Comparison of ENCODE assay signal across 8 cellular contexts in genomic region chr17:38672788-38673713, GRCh38. TPM values are rescaled to one million over a fixed set of nuclear protein-coding genes. Genes with fewer than 3 reads are reported as not detected.
DNase-seq lines count a peak whose midpoint lies in the region; ATAC-seq, FAIRE-seq and TF ChIP-seq lines count a peak whose summit lies in the region.

No MANE protein-coding gene starts in this region.

- CTCF ChIA-PET in PC-9 (lab: Charles Lee) = no interaction called here

- H3K9me3 ChIP-seq in ES-I3 (ENCODE audit: control insufficient read depth, insufficient read depth, low read length) (no peaks in the 10 kb centered on the region), PC-9 (ENCODE audit: insufficient read depth, low read depth) (no peaks in the 10 kb centered on the region), tibial nerve (no peaks in the 10 kb centered on the region)

- no peaks in the 10 kb centered on the region for H3K9me2 ChIP-seq in PC-9 (ENCODE audit: insufficient read depth)

- H3F3A ChIP-seq in PC-9 (ENCODE audit: insufficient read depth, low read depth) = peaks cover 13% of the 10 kb centered on the region

- 0 out of 2 replicates have a peak, but pooled peaks cover 4% of the 10 kb centered on the region for H3K79me2 ChIP-seq in PC-9 (ENCODE audit: low read depth)

- WGBS in tibial nerve, 2 donors = 24 to 41% methylated on average over 15 to 22 of the region's 47 CpGs

- no peaks in the 10 kb centered on the region for H4K20me1 ChIP-seq in PC-9 (ENCODE audit: insufficient read depth)

- TF ChIP-seq CTCF in PC-9 (conservative IDR thresholded peaks at IDR 0.05) (no peak), progenitor cell of endocrine pancreas (IDR thresholded peaks at IDR 0.05; ENCODE audit: unreplicated experiment) (no peak), tibial nerve (IDR thresholded peaks at IDR 0.05) (no peak)

- H3K4me2 ChIP-seq in PC-9 = peak overlapping the region; percentile 92

- no peaks in the 10 kb centered on the region for H3K4me1 ChIP-seq in ES-I3 (ENCODE audit: insufficient read depth, low read length)
- H3K4me1 ChIP-seq in PC-9 (replicated peaks; ENCODE audit: insufficient read depth) = peaks cover 23% of the 10 kb centered on the region
- H3K4me1 ChIP-seq in tibial nerve = peaks cover 0 to 53% (median 21%) of the 10 kb centered on the region in 4 donors

- H3K9ac ChIP-seq in ES-I3 (ENCODE audit: low read depth, low read length) = peak overlapping the region; percentile 58

- no peaks in the 10 kb centered on the region for H3K9me3 Mint-ChIP-seq in effector memory CD8-positive, alpha-beta T cell
- H3K9me3 Mint-ChIP-seq in progenitor cell of endocrine pancreas (ENCODE audit: low read depth) = no peaks in the 10 kb centered on the region

- H3K27me3 ChIP-seq in PC-9 (ENCODE audit: insufficient read depth, low read depth) (no peaks in the 10 kb centered on the region), tibial nerve (peaks cover 0 to 84% of the 10 kb centered on the region in 2 donors)

- no peak overlapping the region for H3K27ac Mint-ChIP-seq in effector memory CD8-positive, alpha-beta T cell
- no peak overlapping the region for H3K27ac Mint-ChIP-seq in progenitor cell of endocrine pancreas

- peaks cover 50 to 62% of the 10 kb centered on the region in 2 donors for H3K27me3 Mint-ChIP-seq in effector memory CD8-positive, alpha-beta T cell
- H3K27me3 Mint-ChIP-seq in progenitor cell of endocrine pancreas = peaks cover 65% of the 10 kb centered on the region

- BruUV-seq in PC-9 (replicated peaks; lab: Mats Ljungman, UMichigan) = no TSS peak

- POLR2A ChIA-PET in PC-9 (lab: Charles Lee; ENCODE audit: unreplicated experiment) = no interaction called here

- DNase-seq in PC-9 (no peak), progenitor cell of endocrine pancreas (ENCODE audit: low spot score, unreplicated experiment) (no peak), H54 (ENCODE audit: insufficient read length, low spot score) (no peak), tibial nerve (ENCODE audit: low spot score in 2 of 2) (no peak), NCI-H2029 treated with DMSO at 0.1 percent for 48 hours (lab: John Stamatoyannopoulos, UW) (no peak)
- DNase-seq in effector memory CD8-positive, alpha-beta T cell = no peak

- H3K36me3 Mint-ChIP-seq in effector memory CD8-positive, alpha-beta T cell (ENCODE audit: insufficient read depth) = no peaks in the 10 kb centered on the region
- no peaks in the 10 kb centered on the region for H3K36me3 Mint-ChIP-seq in progenitor cell of endocrine pancreas (ENCODE audit: insufficient read depth)

- FAIRE-seq in H54 (lab: Jason Lieb, UNC) = no peak

- H3K36me3 ChIP-seq in ES-I3 (ENCODE audit: insufficient read depth, low read length) (no peaks in the 10 kb centered on the region), PC-9 (ENCODE audit: low read depth) (no peaks in the 10 kb centered on the region), tibial nerve (no peaks in the 10 kb centered on the region)

- no peak for TF ChIP-seq EP300 in tibial nerve (IDR thresholded peaks at IDR 0.05)

- intact Hi-C loops in PC-9 (cut with micrococcal nuclease; ENCODE audit: unreplicated experiment) = loop anchor here (10.0 kb wide), 1 partner anchor 572 kb away; no protein-coding TSS in a partner anchor

- H3K4me1 Mint-ChIP-seq in effector memory CD8-positive, alpha-beta T cell (ENCODE audit: low read depth in 2 of 2) = peaks cover 13 to 14% of the 10 kb centered on the region in 2 donors
- peaks cover 11% of the 10 kb centered on the region for H3K4me1 Mint-ChIP-seq in progenitor cell of endocrine pancreas (ENCODE audit: low read depth)

- peak overlapping the region; percentile 40 to 50 for H3K4me3 Mint-ChIP-seq in effector memory CD8-positive, alpha-beta T cell
- H3K4me3 Mint-ChIP-seq in progenitor cell of endocrine pancreas (ENCODE audit: low read depth) = peak overlapping the region; percentile 79

- no peak overlapping the region for H2AFZ ChIP-seq in PC-9

- no peak for ATAC-seq in effector memory CD8-positive, alpha-beta T cell (replicated peaks)
- ATAC-seq in GM21717 (IDR thresholded peaks at IDR 0.05; ENCODE audit: unreplicated experiment) = no peak

- H3K4me3 ChIP-seq in PC-9 (peak overlapping the region; percentile 95; the same call in 1 of the 2 replicates), tibial nerve (peak overlapping the region in 2 of 4 donors; percentile 61 to 71)

- TF ChIP-seq POLR2A in H54 (IDR thresholded peaks at IDR 0.05; ENCODE audit: low read depth, low read length) (no peak), tibial nerve (IDR thresholded peaks at IDR 0.05) (no peak)

- H3K27ac ChIP-seq in PC-9 (no peak overlapping the region), tibial nerve (no peak overlapping the region)

RNA-seq across cellular contexts. Expression of gene EPOP, which starts 1.7 kb away (rescaled TPM):
- total RNA-seq in PC-9 (2021) = 8.4 and 10.6 TPM in 2 replicates
- 8.2 and 10.0 TPM in 2 replicates for total RNA-seq in progenitor cell of endocrine pancreas
- total RNA-seq in tibial nerve = 1 to 10 TPM; 1.3 to 5.7 (median 4.6) TPM

RNA-seq across cellular contexts. Expression of gene MLLT6, which starts 32.0 kb away (rescaled TPM):
- total RNA-seq in PC-9 (2021) = 113 and 127 TPM in 2 replicates
- total RNA-seq in progenitor cell of endocrine pancreas = 147 and 155 TPM in 2 replicates
- total RNA-seq in tibial nerve = 100 to 1,000 TPM in 2 of 4 donors, 10 to 100 TPM in 2; 83.9 to 185 (median 116) TPM

RNA-seq across cellular contexts. Expression of gene CISD3, which starts 57.1 kb away (rescaled TPM):
- total RNA-seq in PC-9 (2021) = 36.6 and 38.1 TPM in 2 replicates
- total RNA-seq in progenitor cell of endocrine pancreas = 5.1 and 5.9 TPM in 2 replicates
- total RNA-seq in tibial nerve = 10 to 100 TPM; 10.2 to 19.2 (median 16.5) TPM
